16 cellular contexts compared by ENCODE assay signal in genomic region chr2:144111443-144111842, GRCh38.
A peak's percentile ranks its signal among the peaks of the same experiment; 100 is the strongest.
DNase-seq lines count a peak whose midpoint lies in the region; ATAC-seq and TF ChIP-seq lines count a peak whose summit lies in the region.
"Had no signal": no experiment of that assay in that cellular context is flagged by ENCODE, and none has a peak within 500 bp of the region (broad histone marks: within the 10 kb centered on the region; RNA-seq: fewer than 3 reads in every experiment).

No MANE protein-coding gene starts in this region.

- H2BK120ac ChIP-seq in IMR-90 (ENCODE audit: low read depth, low read length) = peak overlapping the region; percentile 72

- H3K27me3 ChIP-seq in IMR-90 (ENCODE audit: control insufficient read depth, insufficient read depth, low read length) (no peaks in the 10 kb centered on the region), brain microvascular endothelial cell (replicated peaks) (no peaks in the 10 kb centered on the region), left lung (no peaks in the 10 kb centered on the region), psoas muscle (ENCODE audit: insufficient read depth in 3 of 3, low read length in 2 of 3) (no peaks in the 10 kb centered on the region)
- H3K27me3 ChIP-seq: dorsolateral prefrontal cortex, neutrophil, upper lobe of left lung had no signal

- peak; percentile 94 for ATAC-seq in IMR-90 (ENCODE audit: low read depth)
- ATAC-seq in left lung = peak; percentile 37
- no peak for ATAC-seq in HG02678 (IDR thresholded peaks at IDR 0.05; ENCODE audit: unreplicated experiment)
- ATAC-seq in psoas muscle = no peak
- ATAC-seq: activated CD8-positive, alpha-beta memory T cell treated with anti-CD3 and anti-CD28 coated beads, Interleukin-2, amount 10 ng/mL, durations not matched to agents 7 days and 5 days; Right ventricle myocardium inferior had no signal

- no peak overlapping the region for H2BK20ac ChIP-seq in IMR-90 (ENCODE audit: low read depth, low read length)

- no peak for TF ChIP-seq RAD21 in IMR-90 (IDR thresholded peaks at IDR 0.05; ENCODE audit: low read length)

- 0 out of 2 replicates have a peak overlapping the region, but pooled peaks have one; percentile 53 for H2AK5ac ChIP-seq in IMR-90 (ENCODE audit: low read depth, low read length)

- H3K4me1 ChIP-seq in IMR-90 (ENCODE audit: control insufficient read depth, insufficient read depth, low read length) (peaks cover 3% of the 10 kb centered on the region), left lung (no peaks in the 10 kb centered on the region), psoas muscle (no peaks in the 10 kb centered on the region)
- H3K4me1 ChIP-seq: upper lobe of left lung had no signal

- no peak overlapping the region for H3K27ac ChIP-seq in IMR-90 (ENCODE audit: insufficient read depth, low read length)
- peak overlapping the region; percentile 46 for H3K27ac ChIP-seq in brain microvascular endothelial cell
- H3K27ac ChIP-seq in left lung = no peak overlapping the region
- H3K27ac ChIP-seq in psoas muscle = no peak overlapping the region
- H3K27ac ChIP-seq: dorsolateral prefrontal cortex, neutrophil, upper lobe of left lung had no signal

- H3K9me3 ChIP-seq in IMR-90 (ENCODE audit: control insufficient read depth, insufficient read depth, low read length) (no peaks in the 10 kb centered on the region), left lung (peaks cover 0 to 2% of the 10 kb centered on the region in 2 donors), psoas muscle (no peaks in the 10 kb centered on the region)
- H3K9me3 ChIP-seq: neutrophil, upper lobe of left lung had no signal

- H3K79me1 ChIP-seq in IMR-90 (ENCODE audit: low read depth in 1 of 2, low read length in 2 of 2) = no peaks in the 10 kb centered on the region

- H2BK15ac ChIP-seq in IMR-90 (ENCODE audit: low read depth, low read length) = no peak overlapping the region

- intact Hi-C loops in IMR-90 (cut with micrococcal nuclease) = no loop called here
- intact Hi-C loops in left lung (cut with DNase I) = no loop called here
- intact Hi-C loops in psoas muscle (cut with DNase I) = no loop called here

- POLR2A ChIA-PET in IMR-90 (lab: Charles Lee; ENCODE audit: unreplicated experiment) = no interaction called here

- no peak overlapping the region for H4K5ac ChIP-seq in IMR-90 (ENCODE audit: low read depth, low read length)

- H3K23ac ChIP-seq in IMR-90 (ENCODE audit: low read depth, low read length) = no peak overlapping the region

- WGBS in IMR-90 (ENCODE audit: extremely low coverage in 2 of 2, insufficient read length in 1 of 2), 2 experiments = no CpG with 5 or more reads among the region's 3 CpGs
- 62 to 74% (median 71%) methylated on average over 3 of the region's 3 CpGs for WGBS in psoas muscle, 3 donors

- no peak overlapping the region for H3K4me2 ChIP-seq in IMR-90 (ENCODE audit: low read depth, low read length)

- CTCF ChIA-PET in IMR-90 (lab: Yijun Ruan, JAX) = no interaction called here

- no peak overlapping the region for H3K9ac ChIP-seq in IMR-90 (ENCODE audit: low read depth, low read length)

- H3K36me3 ChIP-seq in IMR-90 (ENCODE audit: control insufficient read depth, insufficient read depth, low read length) (no peaks in the 10 kb centered on the region), brain microvascular endothelial cell (replicated peaks) (no peaks in the 10 kb centered on the region), left lung (no peaks in the 10 kb centered on the region), psoas muscle (ENCODE audit: insufficient read depth in 1 of 2, low read depth in 1 of 2) (no peaks in the 10 kb centered on the region)
- H3K36me3 ChIP-seq: neutrophil, upper lobe of left lung had no signal

- H3K56ac ChIP-seq in IMR-90 (ENCODE audit: extremely low read depth, insufficient read depth, low read length) = no peak overlapping the region

- in situ Hi-C loops in IMR-90 (cut with MboI; ENCODE audit: low sequenced_read_pairs) = no loop called here
- in situ Hi-C loops in brain microvascular endothelial cell (cut with HindIII; ENCODE audit: low pct_ligation_motif_present, low sequenced_read_pairs) = no loop called here

- H2BK5ac ChIP-seq in IMR-90 (ENCODE audit: low read depth, low read length, poor library complexity, severe bottlenecking) = no peak overlapping the region

- no peak overlapping the region; the same call in 1 of the 2 replicates for H4K91ac ChIP-seq in IMR-90 (ENCODE audit: insufficient read depth, low read depth, low read length)

- DNase-seq in AG08395 (ENCODE audit: low spot score) (peak; percentile 81), IMR-90 (peak; percentile 90), brain microvascular endothelial cell (peak; percentile 93), left lung (no peak), NCI-H2107 treated with DMSO at 0.1 percent for 48 hours (lab: John Stamatoyannopoulos, UW; ENCODE audit: unreplicated experiment) (no peak), psoas muscle (no peak), DMS79 (lab: John Stamatoyannopoulos, UW) (no peak)
- DNase-seq: ACHN; activated CD8-positive, alpha-beta memory T cell treated with anti-CD3 and anti-CD28 coated beads, Interleukin-2, amount 10 ng/mL, durations not matched to agents 7 days and 5 days; dorsolateral prefrontal cortex; NCI-H1417 treated with DMSO at 0.1 percent for 48 hours; NCI-H524 treated with DMSO at 0.1 percent for 48 hours; upper lobe of left lung had no signal

- TF ChIP-seq POLR2A in IMR-90 (IDR thresholded peaks at IDR 0.05; ENCODE audit: low read depth, low read length) = no peak

- H4K8ac ChIP-seq in IMR-90 (ENCODE audit: low read depth in 2 of 2, low read length in 2 of 2) = peak overlapping the region in 1 of 2 experiments; percentile 29; a peak in 1 of 4 replicates

- H3K4me3 ChIP-seq in IMR-90 (ENCODE audit: insufficient read depth, low read depth, low read length) = no peak overlapping the region
- no peak overlapping the region for H3K4me3 ChIP-seq in brain microvascular endothelial cell (ENCODE audit: low read depth, low read length)
- H3K4me3 ChIP-seq in left lung = no peak overlapping the region
- no peak overlapping the region for H3K4me3 ChIP-seq in psoas muscle
- H3K4me3 ChIP-seq: dorsolateral prefrontal cortex, upper lobe of left lung had no signal

- peak overlapping the region; percentile 14 for H3K4ac ChIP-seq in IMR-90 (ENCODE audit: low read depth, low read length)

- BruUV-seq in IMR-90 (replicated peaks; lab: Mats Ljungman, UMichigan) = no TSS peak

- H4K20me1 ChIP-seq in IMR-90 (ENCODE audit: insufficient read depth, low read length) = no peaks in the 10 kb centered on the region

- H3K9me1 ChIP-seq in IMR-90 (ENCODE audit: insufficient read depth, low read length) = no peaks in the 10 kb centered on the region; the same call in 1 of the 2 replicates

- H2AFZ ChIP-seq in IMR-90 (replicated peaks; ENCODE audit: low read length, poor library complexity) = no peak overlapping the region

- H2AK9ac ChIP-seq in IMR-90 (replicated peaks; ENCODE audit: low read depth, low read length, poor library complexity) = no peak overlapping the region

- H3K14ac ChIP-seq in IMR-90 (replicated peaks; ENCODE audit: low read depth, low read length) = no peak overlapping the region; the same call in 1 of the 2 replicates

- TF ChIP-seq CTCF in IMR-90 (conservative IDR thresholded peaks at IDR 0.05; ENCODE audit: low read depth, low read length) (no peak), brain microvascular endothelial cell (IDR thresholded peaks at IDR 0.05; ENCODE audit: low read depth, low read length, missing control alignments) (no peak), left lung (IDR thresholded peaks at IDR 0.05) (no peak), psoas muscle (IDR thresholded peaks at IDR 0.05) (no peak)

- dilution Hi-C loops in IMR-90 (cut with HindIII; ENCODE audit: low sequenced_read_pairs, unreplicated experiment) = no loop called here

- no peak overlapping the region for H3K18ac ChIP-seq in IMR-90 (ENCODE audit: low read depth, low read length)

TF ChIP-seq in IMR-90, 13 proteins besides CTCF, POLR2A, EP300 and RAD21:
- TF ChIP-seq RCOR1 (IDR thresholded peaks at IDR 0.05; ENCODE audit: insufficient replicate concordance, low read length) (no peak), NFE2L2 (IDR thresholded peaks at IDR 0.05; ENCODE audit: low read depth, low read length) (no peak), FOS (IDR thresholded peaks at IDR 0.05; ENCODE audit: low read depth, low read length) (peak; percentile 30; the same call in 1 of the 2 replicates), MAFK (IDR thresholded peaks at IDR 0.05; ENCODE audit: low read depth, low read length) (no peak; the same call in 1 of the 2 replicates)

Comparison
In these comparisons a context has a peak if more than half of its experiments do, and no peak if none do; other contexts are left out.
1. DNase-seq: peak in AG08395 (single experiment), IMR-90 (single experiment) and brain microvascular endothelial cell (single experiment); none in left lung (0 of 2), NCI-H2107 treated with DMSO at 0.1 percent for 48 hours (single experiment), psoas muscle (0 of 2) and DMS79 (single experiment).
2. ATAC-seq: peak in IMR-90 (single experiment) and left lung (single experiment); none in HG02678 (single experiment) and psoas muscle (0 of 4).